ENCODE assay signal across 8 cellular contexts in the genomic region with DNA sequence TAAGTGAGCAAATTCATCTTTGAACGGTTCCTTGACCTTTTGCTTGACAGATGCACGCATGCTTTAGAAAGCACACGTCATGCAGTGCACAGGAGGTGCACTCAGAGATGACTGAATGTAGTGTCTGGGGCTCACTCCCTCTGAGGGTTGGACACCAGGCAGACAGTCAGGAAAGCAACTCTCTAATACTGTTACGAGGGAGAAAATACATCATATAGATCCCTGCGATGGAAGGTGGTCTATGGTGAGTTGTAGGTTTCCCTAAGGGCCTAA. TPM values are rescaled to one million over a fixed set of nuclear protein-coding genes. Genes with fewer than 3 reads are reported as not detected.
DNase-seq lines count a peak whose midpoint lies in the region; ATAC-seq and TF ChIP-seq lines count a peak whose summit lies in the region.

No MANE protein-coding gene starts in this region.

- DNase-seq in activated CD4-positive, alpha-beta T cell treated with anti-CD3 and anti-CD28 coated beads, Interleukin-2, amount 10 ng/mL, durations not matched to agents 24 days and 14 days = no peak
- DNase-seq in activated CD4-positive, alpha-beta T cell treated with anti-CD3 and anti-CD28 coated beads for 1 hour = no peak
- DNase-seq in fibroblast of lung (ENCODE audit: low read depth in 2 of 2) = peak; percentile 23 to 68
- no peak for DNase-seq in thoracic aorta (ENCODE audit: low spot score)
- no peak for DNase-seq in T1000 (lab: John Stamatoyannopoulos, UW)
- DNase-seq in NCI-H526 (lab: John Stamatoyannopoulos, UW) = no peak

- H2AFZ ChIP-seq in SU-DHL-6 (ENCODE audit: low read depth, low read length, severe bottlenecking) (no peak overlapping the region), fibroblast of lung (ENCODE audit: low read length) (no peak overlapping the region)

- intact Hi-C loops in activated CD4-positive, alpha-beta T cell treated with anti-CD3 and anti-CD28 coated beads, Interleukin-2, amount 10 ng/mL, durations not matched to agents 24 days and 14 days (cut with micrococcal nuclease) = no loop called here

- no peaks in the 10 kb centered on the region for H3K27me3 Mint-ChIP-seq in activated CD4-positive, alpha-beta T cell treated with anti-CD3 and anti-CD28 coated beads, Interleukin-2, amount 10 ng/mL, durations not matched to agents 24 days and 14 days

- H3K4me2 ChIP-seq in SU-DHL-6 (ENCODE audit: low read depth, low read length, poor library complexity, severe bottlenecking) = peak overlapping the region; percentile 52
- no peak overlapping the region for H3K4me2 ChIP-seq in fibroblast of lung (ENCODE audit: extremely low read depth, insufficient read depth, low read length)

- H3F3A ChIP-seq in SU-DHL-6 (ENCODE audit: insufficient read depth) = peaks cover 42% of the 10 kb centered on the region

- H3K4me1 ChIP-seq in fibroblast of lung (ENCODE audit: control insufficient read depth, extremely low read depth, insufficient read depth, low read length) (peaks cover 10% of the 10 kb centered on the region), thoracic aorta (ENCODE audit: control insufficient read depth in 1 of 2, low read depth in 2 of 2) (peaks cover 17 to 83% of the 10 kb centered on the region in 2 donors)

- H3K4me3 Mint-ChIP-seq in activated CD4-positive, alpha-beta T cell treated with anti-CD3 and anti-CD28 coated beads, Interleukin-2, amount 10 ng/mL, durations not matched to agents 24 days and 14 days = peak overlapping the region; percentile 85

- no peak for ATAC-seq in thoracic aorta (ENCODE audit: insufficient number of reproducible peaks, low FRiP score, low read depth)
- no peak for ATAC-seq in GM19023 (IDR thresholded peaks at IDR 0.05; ENCODE audit: unreplicated experiment)

- no peaks in the 10 kb centered on the region for H3K9me3 Mint-ChIP-seq in activated CD4-positive, alpha-beta T cell treated with anti-CD3 and anti-CD28 coated beads, Interleukin-2, amount 10 ng/mL, durations not matched to agents 24 days and 14 days

- peaks cover 36% of the 10 kb centered on the region for H3K36me3 Mint-ChIP-seq in activated CD4-positive, alpha-beta T cell treated with anti-CD3 and anti-CD28 coated beads, Interleukin-2, amount 10 ng/mL, durations not matched to agents 24 days and 14 days (ENCODE audit: low read depth)

- H4K20me1 ChIP-seq in SU-DHL-6 (ENCODE audit: low read depth, low read length) (no peaks in the 10 kb centered on the region), fibroblast of lung (ENCODE audit: control insufficient read depth, extremely low read depth, insufficient read depth, low read length) (no peaks in the 10 kb centered on the region)

- no peaks in the 10 kb centered on the region for H3K36me3 ChIP-seq in SU-DHL-6 (ENCODE audit: low read length)
- H3K36me3 ChIP-seq in fibroblast of lung (ENCODE audit: control insufficient read depth, insufficient read depth, low read length) = no peaks in the 10 kb centered on the region
- H3K36me3 ChIP-seq in thoracic aorta = no peaks in the 10 kb centered on the region

- H3K9me2 ChIP-seq in SU-DHL-6 (replicated peaks; ENCODE audit: insufficient read depth, low read length) = no peaks in the 10 kb centered on the region

- peaks cover 82% of the 10 kb centered on the region for H3K4me1 Mint-ChIP-seq in activated CD4-positive, alpha-beta T cell treated with anti-CD3 and anti-CD28 coated beads, Interleukin-2, amount 10 ng/mL, durations not matched to agents 24 days and 14 days

- no peaks in the 10 kb centered on the region for H3K9me3 ChIP-seq in SU-DHL-6 (ENCODE audit: insufficient read depth, low read length)
- no peaks in the 10 kb centered on the region for H3K9me3 ChIP-seq in fibroblast of lung (ENCODE audit: control insufficient read depth, insufficient read depth, low read depth, low read length)
- H3K9me3 ChIP-seq in thoracic aorta = no peaks in the 10 kb centered on the region

- H3K27ac ChIP-seq in SU-DHL-6 (ENCODE audit: low read depth, low read length) = peak overlapping the region; percentile 91
- H3K27ac ChIP-seq in fibroblast of lung (ENCODE audit: insufficient read depth, low read length) = no peak overlapping the region
- peak overlapping the region; percentile 89 to 91 for H3K27ac ChIP-seq in thoracic aorta

- peak overlapping the region; percentile 53 for H3K9ac ChIP-seq in SU-DHL-6 (ENCODE audit: low read length)
- H3K9ac ChIP-seq in fibroblast of lung (ENCODE audit: insufficient read depth, low read length) = no peak overlapping the region

- H3K4me3 ChIP-seq in SU-DHL-6 (ENCODE audit: insufficient read depth, low read length, poor library complexity, severe bottlenecking) (no peak overlapping the region), fibroblast of lung (replicated peaks in 1 of 4; ENCODE audit: control extremely low read depth in 1 of 4, insufficient read depth in 1 of 4, low read depth in 3 of 4, low read length in 4 of 4) (no peak overlapping the region), thoracic aorta (no peak overlapping the region)

- H3K79me2 ChIP-seq in SU-DHL-6 (ENCODE audit: insufficient read depth, low read length) (no peaks in the 10 kb centered on the region), fibroblast of lung (ENCODE audit: control insufficient read depth, insufficient read depth, low read length) (no peaks in the 10 kb centered on the region)

- peak overlapping the region; percentile 99 for H3K27ac Mint-ChIP-seq in activated CD4-positive, alpha-beta T cell treated with anti-CD3 and anti-CD28 coated beads, Interleukin-2, amount 10 ng/mL, durations not matched to agents 24 days and 14 days

- H3K27me3 ChIP-seq in SU-DHL-6 (ENCODE audit: low read length) (no peaks in the 10 kb centered on the region), fibroblast of lung (ENCODE audit: control insufficient read depth, insufficient read depth, low read length) (no peaks in the 10 kb centered on the region), thoracic aorta (replicated peaks; ENCODE audit: insufficient read depth) (no peaks in the 10 kb centered on the region)

- TF ChIP-seq CTCF in SU-DHL-6 (IDR thresholded peaks at IDR 0.05; ENCODE audit: insufficient read depth, low read length, poor library complexity, severe bottlenecking) = no peak
- TF ChIP-seq CTCF in fibroblast of lung (conservative IDR thresholded peaks at IDR 0.05 in 1 of 2, IDR thresholded peaks at IDR 0.05 in 1 of 2; ENCODE audit: low read depth in 1 of 2, low read length in 2 of 2) = no peak
- TF ChIP-seq CTCF in thoracic aorta (IDR thresholded peaks at IDR 0.05) = no peak

RNA-seq across cellular contexts. Expression of gene PHF19, which starts 16.5 kb away (rescaled TPM):
- total RNA-seq in activated CD4-positive, alpha-beta T cell treated with anti-CD3 and anti-CD28 coated beads, Interleukin-2, amount 10 ng/mL, durations not matched to agents 24 days and 14 days = 132 and 144 TPM in 2 replicates
- total RNA-seq in fibroblast of lung (22.1 and 38.3 TPM in 2 replicates), thoracic aorta (10 to 100 TPM; 47.9 to 81.7 TPM)
- polyA plus RNA-seq in fibroblast of lung = 21.4 and 60.5 TPM in 2 replicates
- polyA plus RNA-seq in fibroblast of lung (2012) = 26.3 and 73.6 TPM in 2 replicates
- polyA minus RNA-seq in fibroblast of lung (ENCODE audit: low replicate concordance) = 47.6 and 166 TPM in 2 replicates

RNA-seq across cellular contexts. Expression of gene TRAF1, which starts 33.1 kb away (rescaled TPM):
- 164 and 166 TPM in 2 replicates for total RNA-seq in activated CD4-positive, alpha-beta T cell treated with anti-CD3 and anti-CD28 coated beads, Interleukin-2, amount 10 ng/mL, durations not matched to agents 24 days and 14 days
- total RNA-seq in fibroblast of lung (2.6 and 3.8 TPM in 2 replicates), thoracic aorta (10 to 100 TPM; 36.4 to 52.5 TPM)
- polyA plus RNA-seq in fibroblast of lung = 0.58 and 0.93 TPM in 2 replicates
- polyA plus RNA-seq in fibroblast of lung (2012) = 0.52 and 0.82 TPM in 2 replicates
- 1.4 TPM in 2 replicates for polyA minus RNA-seq in fibroblast of lung (ENCODE audit: low replicate concordance)

RNA-seq across cellular contexts. Expression of gene PSMD5, which starts 50.8 kb away (rescaled TPM):
- total RNA-seq in activated CD4-positive, alpha-beta T cell treated with anti-CD3 and anti-CD28 coated beads, Interleukin-2, amount 10 ng/mL, durations not matched to agents 24 days and 14 days = 58.1 and 63.7 TPM in 2 replicates
- total RNA-seq in fibroblast of lung (31.8 and 33.9 TPM in 2 replicates), thoracic aorta (10 to 100 TPM; 19.4 to 55.7 TPM)
- 48.3 and 56.2 TPM in 2 replicates for polyA plus RNA-seq in fibroblast of lung
- 25.4 and 31.1 TPM in 2 replicates for polyA plus RNA-seq in fibroblast of lung (2012)
- polyA minus RNA-seq in fibroblast of lung (ENCODE audit: low replicate concordance) = 9.3 and 11.4 TPM in 2 replicates

Comparison
In these comparisons a context has a peak if more than half of its experiments do, and no peak if none do; other contexts are left out.
1. DNase-seq: peak in fibroblast of lung (2 of 2); none in activated CD4-positive, alpha-beta T cell treated with anti-CD3 and anti-CD28 coated beads, Interleukin-2, amount 10 ng/mL, durations not matched to agents 24 days and 14 days (single experiment), activated CD4-positive, alpha-beta T cell treated with anti-CD3 and anti-CD28 coated beads for 1 hour (single experiment), thoracic aorta (single experiment), T1000 (single experiment) and NCI-H526 (0 of 2).